Comparison of ENCODE assay signal across 8 cellular contexts in the genomic region with DNA sequence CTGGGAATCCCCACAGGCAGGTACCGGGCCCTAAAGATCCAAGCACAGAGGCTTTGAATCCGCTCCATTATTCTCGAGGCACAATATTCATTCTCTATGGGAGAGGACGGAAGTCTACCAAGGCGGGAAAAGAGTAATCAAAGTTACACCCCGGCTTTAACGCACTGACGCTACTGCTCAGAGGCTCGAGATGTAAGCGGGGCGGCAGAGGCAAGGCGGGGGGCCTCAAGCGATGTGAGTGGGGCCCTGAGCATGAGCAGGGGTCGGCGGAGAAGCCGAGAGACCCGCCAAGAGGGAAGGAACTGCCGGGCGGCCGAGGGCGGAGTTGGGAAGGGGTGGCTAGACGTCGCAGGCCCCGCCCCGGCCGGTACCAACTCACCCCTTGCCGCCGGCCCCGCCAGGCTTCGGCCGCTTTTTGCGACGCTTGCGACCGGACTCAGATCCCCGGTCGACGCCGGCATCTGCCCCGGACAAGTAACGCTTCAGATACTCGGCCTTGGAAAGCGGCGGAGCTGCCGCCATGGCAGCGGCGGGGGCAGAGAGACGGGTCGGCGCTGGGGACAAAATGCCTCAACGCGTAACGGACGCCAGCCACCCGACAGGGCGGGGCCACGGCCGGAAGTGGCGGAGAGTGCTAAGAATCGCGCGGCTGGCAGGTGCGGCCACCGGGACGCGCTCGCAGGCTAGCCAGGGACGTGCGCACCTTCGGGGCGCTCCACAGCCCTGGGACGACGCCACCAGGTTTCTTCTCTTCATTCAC. TPM values are rescaled to one million over a fixed set of nuclear protein-coding genes. Genes with fewer than 3 reads are reported as not detected.
DNase-seq lines count a peak whose midpoint lies in the region; ATAC-seq and TF ChIP-seq lines count a peak whose summit lies in the region.

TSS of gene BUD13 (minus strand) at position 545 of the 760 bp plus-strand sequence. CDS start at position 522, 23 bp downstream.

- in situ Hi-C loops in IMR-90 (cut with MboI; ENCODE audit: low sequenced_read_pairs): no loop called here

- peak within 1 kb of the TSS; percentile 86 for H2AK5ac ChIP-seq in IMR-90 (ENCODE audit: low read depth, low read length)

- peak within 1 kb of the TSS; percentile 86 for H2BK120ac ChIP-seq in IMR-90 (ENCODE audit: low read depth, low read length)

- intact Hi-C loops in IMR-90 (cut with micrococcal nuclease): loop anchor here (5.0 kb wide), 1 partner anchor 1795 kb away; the partner anchor contains the start of gene IFT46
- intact Hi-C loops in PC-9 (cut with micrococcal nuclease; ENCODE audit: unreplicated experiment): loop anchor here (1.0 to 5.0 kb wide), 2 partner anchors 335 to 454 kb away; no protein-coding TSS in a partner anchor

- H4K5ac ChIP-seq in IMR-90 (ENCODE audit: low read depth, low read length): peak within 1 kb of the TSS; percentile 85

- H3K9me3 ChIP-seq in IMR-90 (ENCODE audit: control insufficient read depth, insufficient read depth, low read length) (no peaks in the 10 kb centered on the region), PC-9 (ENCODE audit: insufficient read depth, low read depth) (no peaks in the 10 kb centered on the region), mucosa of stomach (ENCODE audit: control insufficient read depth, low read length) (no peaks in the 10 kb centered on the region)

- TF ChIP-seq POLR2A in IMR-90 (IDR thresholded peaks at IDR 0.05; ENCODE audit: low read depth, low read length): peak; percentile 64
- peak; percentile 80 for TF ChIP-seq POLR2A in erythroblast (IDR thresholded peaks at IDR 0.05; ENCODE audit: low read length)

- peak within 1 kb of the TSS; percentile 89 for H2AK9ac ChIP-seq in IMR-90 (replicated peaks; ENCODE audit: low read depth, low read length, poor library complexity)

- H3K4ac ChIP-seq in IMR-90 (ENCODE audit: low read depth, low read length): peak within 1 kb of the TSS; percentile 83

- H3K27ac ChIP-seq in IMR-90 (ENCODE audit: insufficient read depth, low read length): peak within 1 kb of the TSS; percentile 98
- H3K27ac ChIP-seq in PC-9: peak within 1 kb of the TSS; percentile 69

- H3K4me3 ChIP-seq in IMR-90 (ENCODE audit: insufficient read depth, low read depth, low read length) (peak within 1 kb of the TSS; percentile 96), PC-9 (peak within 1 kb of the TSS; percentile 91), mucosa of stomach (ENCODE audit: low read length) (peak within 1 kb of the TSS; percentile 85)

- peak within 1 kb of the TSS; percentile 91 for H3K23ac ChIP-seq in IMR-90 (ENCODE audit: low read depth, low read length)

- H3K79me2 ChIP-seq in PC-9 (ENCODE audit: low read depth): peaks cover 25% of the 10 kb centered on the region

- H4K8ac ChIP-seq in IMR-90 (ENCODE audit: low read depth in 2 of 2, low read length in 2 of 2): peak within 1 kb of the TSS; percentile 83 to 88

- peak within 1 kb of the TSS; percentile 31; the same call in 2 of the 3 replicates for H2BK15ac ChIP-seq in IMR-90 (ENCODE audit: low read depth, low read length)

- no peak for TF ChIP-seq CTCF in IMR-90 (conservative IDR thresholded peaks at IDR 0.05; ENCODE audit: low read depth, low read length)
- no peak for TF ChIP-seq CTCF in PC-9 (conservative IDR thresholded peaks at IDR 0.05)

- no peaks in the 10 kb centered on the region for H3K9me2 ChIP-seq in PC-9 (ENCODE audit: insufficient read depth)

- H3K9me1 ChIP-seq in IMR-90 (ENCODE audit: insufficient read depth, low read length): peaks cover 8% of the 10 kb centered on the region; the same call in 1 of the 2 replicates

- CTCF ChIA-PET in IMR-90 (lab: Yijun Ruan, JAX): no interaction called here
- CTCF ChIA-PET in PC-9 (lab: Charles Lee): interaction anchor here (0.8 to 1.2 kb wide), 2 partner anchors 23 to 63 kb away, joined by 3 to 5 read pairs; no protein-coding TSS in a partner anchor

- 0 out of 2 replicates have a peak within 1 kb of the TSS, but pooled peaks have one; percentile 22 for H2BK20ac ChIP-seq in IMR-90 (ENCODE audit: low read depth, low read length)

- peaks cover 25% of the 10 kb centered on the region for H3F3A ChIP-seq in PC-9 (ENCODE audit: insufficient read depth, low read depth)

- POLR2A ChIA-PET in IMR-90 (lab: Charles Lee; ENCODE audit: unreplicated experiment) (interaction anchor here (0.6 kb wide), 1 partner anchor 257 kb away, joined by 3 read pairs; no protein-coding TSS in a partner anchor), PC-9 (lab: Charles Lee; ENCODE audit: unreplicated experiment) (no interaction called here)

- TF ChIP-seq RAD21 in IMR-90 (IDR thresholded peaks at IDR 0.05; ENCODE audit: low read length): no peak

- H3K36me3 ChIP-seq in IMR-90 (ENCODE audit: control insufficient read depth, insufficient read depth, low read length) (peaks cover 6% of the 10 kb centered on the region), PC-9 (ENCODE audit: low read depth) (peaks cover 24% of the 10 kb centered on the region), mucosa of stomach (ENCODE audit: control insufficient read depth, insufficient read depth, low read length) (peaks cover 8% of the 10 kb centered on the region)

- 0% methylated on average over 37 of the region's 73 CpGs; no CpG with 5 or more reads in 1 of the 2 experiments for WGBS in IMR-90 (ENCODE audit: extremely low coverage in 2 of 2, insufficient read length in 1 of 2), 2 experiments

- H2BK5ac ChIP-seq in IMR-90 (ENCODE audit: low read depth, low read length, poor library complexity, severe bottlenecking): peak within 1 kb of the TSS; percentile 97

- H3K9ac ChIP-seq in IMR-90 (ENCODE audit: low read depth, low read length) (peak within 1 kb of the TSS; percentile 97), mucosa of stomach (ENCODE audit: low read length) (peak within 1 kb of the TSS; percentile 82)

- H2AFZ ChIP-seq in IMR-90 (replicated peaks; ENCODE audit: low read length, poor library complexity): peak within 1 kb of the TSS; percentile 98
- peak within 1 kb of the TSS; percentile 90 for H2AFZ ChIP-seq in PC-9

- H3K4me1 ChIP-seq in IMR-90 (ENCODE audit: control insufficient read depth, insufficient read depth, low read length) (peaks cover 5% of the 10 kb centered on the region), PC-9 (replicated peaks; ENCODE audit: insufficient read depth) (peaks cover 32% of the 10 kb centered on the region), mucosa of stomach (ENCODE audit: control insufficient read depth, insufficient read depth, low read length) (peaks cover 9% of the 10 kb centered on the region)

- peak within 1 kb of the TSS; percentile 80; the same call in 1 of the 2 replicates for H3K56ac ChIP-seq in IMR-90 (ENCODE audit: extremely low read depth, insufficient read depth, low read length)

- H4K20me1 ChIP-seq in IMR-90 (ENCODE audit: insufficient read depth, low read length) (no peaks in the 10 kb centered on the region; the same call in 1 of the 2 replicates), PC-9 (ENCODE audit: insufficient read depth) (no peaks in the 10 kb centered on the region)

- DNase-seq in DMS 273 treated with DMSO at 0.1 percent for 48 hours (lab: John Stamatoyannopoulos, UW) (peak; percentile 41), IMR-90 (peak; percentile 75), PC-9 (peak; percentile 76 to 90), erythroblast (lab: John Stamatoyannopoulos, UW) (peak; percentile 91 to 94)
- DNase-seq in activated T-cell treated with anti-CD3 and anti-CD28 coated beads, Interleukin-2, amount 50 U/mL, for 1 hour: peak; percentile 96
- peak; percentile 86 for DNase-seq in stimulated activated CD8-positive, alpha-beta memory T cell treated with anti-CD3 and anti-CD28 coated beads, Interleukin-7, amount 100 ng/mL, for 24 hours (ENCODE audit: low read depth)

- BruUV-seq in IMR-90 (replicated peaks; lab: Mats Ljungman, UMichigan) (no TSS peak), PC-9 (replicated peaks; lab: Mats Ljungman, UMichigan) (TSS peak; percentile 57)

- no peaks in the 10 kb centered on the region for H3K27me3 ChIP-seq in IMR-90 (ENCODE audit: control insufficient read depth, insufficient read depth, low read length)
- no peaks in the 10 kb centered on the region for H3K27me3 ChIP-seq in PC-9 (ENCODE audit: insufficient read depth, low read depth)
- no peaks in the 10 kb centered on the region for H3K27me3 ChIP-seq in mucosa of stomach (ENCODE audit: control insufficient read depth, insufficient read depth, low read length)

- peak within 1 kb of the TSS; percentile 93 for H3K4me2 ChIP-seq in IMR-90 (ENCODE audit: low read depth, low read length)
- peak within 1 kb of the TSS; percentile 100 for H3K4me2 ChIP-seq in PC-9

- H3K18ac ChIP-seq in IMR-90 (ENCODE audit: low read depth, low read length): peak within 1 kb of the TSS; percentile 85

- H3K79me1 ChIP-seq in IMR-90 (ENCODE audit: low read depth in 1 of 2, low read length in 2 of 2): peaks cover 11 to 33% of the 10 kb centered on the region in 2 experiments

- peak within 1 kb of the TSS; percentile 92 for H4K91ac ChIP-seq in IMR-90 (ENCODE audit: insufficient read depth, low read depth, low read length)

- dilution Hi-C loops in IMR-90 (cut with HindIII; ENCODE audit: low sequenced_read_pairs, unreplicated experiment): no loop called here

- peak; percentile 66 for ATAC-seq in GM21526 (IDR thresholded peaks at IDR 0.05; ENCODE audit: low FRiP score, unreplicated experiment)
- peak; percentile 93 for ATAC-seq in IMR-90 (ENCODE audit: low read depth)

- H3K14ac ChIP-seq in IMR-90 (replicated peaks; ENCODE audit: low read depth, low read length): peak within 1 kb of the TSS; percentile 91

TF ChIP-seq in IMR-90, 13 proteins besides CTCF, POLR2A, EP300 and RAD21 (continues in another document):
- TF ChIP-seq FOS (IDR thresholded peaks at IDR 0.05; ENCODE audit: low read depth, low read length) (no peak), MAZ (IDR thresholded peaks at IDR 0.05; ENCODE audit: borderline replicate concordance, low read depth, low read length) (peak; percentile 96), USF2 (IDR thresholded peaks at IDR 0.05; ENCODE audit: low read depth, low read length) (no peak)

RNA-seq across cellular contexts. Expression of gene BUD13, which starts in this region (rescaled TPM):
- total RNA-seq in IMR-90 (2012; rRNA removed) (14.0 and 16.4 TPM in 2 replicates), PC-9 (2021) (13.5 and 16.4 TPM in 2 replicates)
- 11.2 and 11.9 TPM in 2 replicates for polyA plus RNA-seq in IMR-90 (2012; rRNA removed)
- polyA plus RNA-seq in IMR-90 (2012; cell fraction: cytosol; rRNA removed): 3.8 and 11.5 TPM in 2 replicates
- 5.2 and 15.2 TPM in 2 replicates for polyA plus RNA-seq in IMR-90 (2012; cell fraction: nucleus; rRNA removed; ENCODE audit: low replicate concordance)

Comparison
In these comparisons a context has a peak if more than half of its experiments do, and no peak if none do; other contexts are left out.
1. Peak in every context shown above with its lines: DNase-seq, ATAC-seq, H3K4me3 ChIP-seq and H3K27ac ChIP-seq.
2. DNase-seq: peak in every context shown above with its lines; median percentile 96 in activated T-cell treated with anti-CD3 and anti-CD28 coated beads, Interleukin-2, amount 50 U/mL, for 1 hour; 92 in erythroblast; 86 in stimulated activated CD8-positive, alpha-beta memory T cell treated with anti-CD3 and anti-CD28 coated beads, Interleukin-7, amount 100 ng/mL, for 24 hours; 83 in PC-9; 75 in IMR-90; 41 in DMS 273 treated with DMSO at 0.1 percent for 48 hours.